ENCODE assay signal across 15 cellular contexts in the genomic region with DNA sequence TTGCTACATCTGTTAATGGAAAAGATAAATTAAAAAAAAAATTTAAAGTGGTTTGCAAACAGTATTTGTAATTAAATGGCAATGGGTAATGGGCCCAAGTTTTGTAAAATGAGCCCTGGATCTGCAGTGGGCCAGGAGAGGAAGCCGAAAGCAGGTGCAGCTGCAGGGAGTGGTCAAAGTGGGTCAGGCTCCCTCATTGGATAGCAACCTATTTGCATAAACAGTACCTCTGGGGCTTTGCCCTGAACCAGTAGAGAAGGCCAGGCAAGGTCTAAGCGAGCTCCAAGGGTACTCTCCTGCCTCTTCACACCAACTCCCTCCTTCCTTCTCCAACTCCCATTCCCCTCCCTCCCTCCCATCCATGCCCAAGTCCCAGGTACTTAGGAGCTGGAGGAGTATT.
"Had no signal": no experiment of that assay in that cellular context is flagged by ENCODE, and none has a peak within 500 bp of the region (broad histone marks: within the 10 kb centered on the region; RNA-seq: fewer than 3 reads in every experiment).

No MANE protein-coding gene starts in this region.

- DNase-seq: activated naive CD4-positive, alpha-beta T cell; aorta; cortex of kidney; effector CD8-positive, alpha-beta T cell; foreskin melanocyte; head of caudate nucleus; left cardiac atrium; ovary; right lobe of liver had no signal

- H3K27ac Mint-ChIP-seq: stimulated activated naive CD8-positive, alpha-beta T cell treated with anti-CD3 and anti-CD28 coated beads, Interleukin-15, Interleukin-2, amounts not matched to agents 100 ng/mL and 50 ng/mL, for 24 hours had no signal

- H3K4me3 ChIP-seq: lung, ovary, right lobe of liver, smooth muscle cell, suprapubic skin had no signal

- H3K4me2 ChIP-seq: smooth muscle cell had no signal

- H3K27ac ChIP-seq: ovary, right lobe of liver, suprapubic skin had no signal

- H3K27me3 ChIP-seq: ovary, right lobe of liver, suprapubic skin had no signal

- ATAC-seq: activated CD4-positive, CD25-positive, alpha-beta regulatory T cell treated with anti-CD3 and anti-CD28 coated beads, Interleukin-2, amount 50 U/mL, for 24 hours; left cardiac atrium; right lobe of liver had no signal

- H3K36me3 ChIP-seq: ovary, right lobe of liver, suprapubic skin had no signal

- H3K4me1 Mint-ChIP-seq: neural crest cell had no signal

- H3K9me3 Mint-ChIP-seq: neural crest cell; stimulated activated naive CD8-positive, alpha-beta T cell treated with anti-CD3 and anti-CD28 coated beads, Interleukin-15, Interleukin-2, amounts not matched to agents 100 ng/mL and 50 ng/mL, for 24 hours had no signal

- H3K27me3 Mint-ChIP-seq: stimulated activated naive CD8-positive, alpha-beta T cell treated with anti-CD3 and anti-CD28 coated beads, Interleukin-15, Interleukin-2, amounts not matched to agents 100 ng/mL and 50 ng/mL, for 24 hours had no signal

- H3K4me1 ChIP-seq: right lobe of liver, suprapubic skin had no signal

- H3K4me3 Mint-ChIP-seq: neural crest cell; stimulated activated naive CD8-positive, alpha-beta T cell treated with anti-CD3 and anti-CD28 coated beads, Interleukin-15, Interleukin-2, amounts not matched to agents 100 ng/mL and 50 ng/mL, for 24 hours had no signal
